8 cellular contexts compared by ENCODE assay signal in the genomic region with DNA sequence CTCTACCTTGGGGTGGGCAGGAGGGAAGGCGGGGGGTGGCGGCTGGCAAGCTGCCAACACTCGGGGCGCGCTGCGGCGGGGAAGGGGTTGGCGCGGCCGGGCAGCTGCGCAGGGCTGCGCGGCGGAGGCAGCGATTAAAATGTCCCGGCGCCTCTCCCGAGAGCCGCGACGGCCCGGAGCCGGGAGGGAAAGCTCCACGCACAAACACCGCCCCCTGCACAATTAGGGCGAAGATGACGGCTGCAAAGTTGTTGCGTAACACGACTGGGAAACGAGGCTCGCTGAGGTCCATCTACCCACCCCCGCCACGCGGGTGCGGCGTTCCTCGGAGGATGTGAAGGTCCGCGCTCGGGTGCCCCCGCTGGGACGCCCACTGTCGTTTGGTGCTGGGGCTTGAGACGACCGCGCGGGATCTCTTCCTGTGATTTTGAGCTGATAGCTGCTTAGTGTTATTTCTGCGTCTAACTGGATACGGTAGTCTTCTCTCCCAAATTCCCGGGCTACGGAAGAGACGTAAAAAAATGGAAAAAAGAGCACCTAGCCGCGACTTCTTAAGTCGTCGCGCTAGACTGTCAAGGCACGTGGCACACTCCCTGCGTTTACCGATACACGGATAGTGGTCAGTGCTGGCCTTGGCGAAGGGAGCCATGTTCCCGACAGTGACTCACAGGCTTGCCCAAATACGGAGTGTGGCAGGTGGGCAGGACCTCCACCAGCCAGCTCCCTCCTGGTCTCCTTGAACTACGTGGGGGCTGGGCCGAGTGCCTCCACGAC. TPM values are rescaled to one million over a fixed set of nuclear protein-coding genes. Genes with fewer than 3 reads are reported as not detected.
DNase-seq lines count a peak whose midpoint lies in the region; ATAC-seq and TF ChIP-seq lines count a peak whose summit lies in the region.

No MANE protein-coding gene starts in this region.

- intact Hi-C loops in activated CD4-positive, alpha-beta T cell treated with anti-CD3 and anti-CD28 coated beads for 36 hours (cut with DNase I, micrococcal nuclease), result loop anchor here (1.0 to 10.0 kb wide), 6 partner anchors 162 to 2002 kb away; no protein-coding TSS in a partner anchor
- intact Hi-C loops in colonic mucosa (cut with DNase I), result loop anchor here (5.0 kb wide), 1 partner anchor 232 kb away; no protein-coding TSS in a partner anchor

- no peak for TF ChIP-seq CTCF in NB4 (IDR thresholded peaks at IDR 0.05; ENCODE audit: low read depth, low read length)
- TF ChIP-seq CTCF in colonic mucosa (IDR thresholded peaks at IDR 0.05), result no peak

- no peaks in the 10 kb centered on the region for H3K9me3 ChIP-seq in CD4-positive, CD25-positive, alpha-beta regulatory T cell (ENCODE audit: control insufficient read depth in 2 of 2, low read length in 2 of 2)
- H3K9me3 ChIP-seq in colonic mucosa, result no peaks in the 10 kb centered on the region

- peaks cover 0 to 12% (median 0%) of the 10 kb centered on the region in 7 donors for H3K9me3 Mint-ChIP-seq in CD4-positive, CD25-positive, alpha-beta regulatory T cell
- no peaks in the 10 kb centered on the region for H3K9me3 Mint-ChIP-seq in activated CD4-positive, alpha-beta T cell treated with anti-CD3 and anti-CD28 coated beads for 36 hours (ENCODE audit: low read depth)

- peaks cover 17 to 43% (median 32%) of the 10 kb centered on the region in 4 donors for H3K4me1 Mint-ChIP-seq in CD4-positive, CD25-positive, alpha-beta regulatory T cell
- H3K4me1 Mint-ChIP-seq in activated CD4-positive, alpha-beta T cell treated with anti-CD3 and anti-CD28 coated beads for 36 hours, result peaks cover 48% of the 10 kb centered on the region

- DNase-seq in CD4-positive, CD25-positive, alpha-beta regulatory T cell, result peak; percentile 27 to 46 (median 37)
- DNase-seq in NB4 (ENCODE audit: low read depth) (peak; percentile 77), colonic mucosa (peak; percentile 81), kidney tubule cell (ENCODE audit: low spot score) (peak; percentile 69)
- peak; percentile 90 for DNase-seq in activated CD4-positive, alpha-beta T cell treated with anti-CD3 and anti-CD28 coated beads for 36 hours
- DNase-seq in stimulated activated CD4-positive, alpha-beta T cell treated with anti-CD3 and anti-CD28 coated beads, Interleukin-15, amount 100 ng/mL, for 24 hours, result peak; percentile 80

- no peak overlapping the region for H3K27ac ChIP-seq in CD4-positive, CD25-positive, alpha-beta regulatory T cell (ENCODE audit: insufficient read depth, low read length, poor library complexity, severe bottlenecking)
- H3K27ac ChIP-seq in colonic mucosa, result peak overlapping the region; percentile 92

- CTCF ChIA-PET in activated CD4-positive, alpha-beta T cell treated with anti-CD3 and anti-CD28 coated beads for 36 hours (lab: Charles Lee), result interaction anchor here (0.6 to 2.9 kb wide), 10 partner anchors 9 to 1546 kb away, joined by 3 to 14 read pairs (median 3); no protein-coding TSS in a partner anchor

- peaks cover 75% of the 10 kb centered on the region for H3K27me3 Mint-ChIP-seq in CD4-positive, CD25-positive, alpha-beta regulatory T cell
- peaks cover 3% of the 10 kb centered on the region for H3K27me3 Mint-ChIP-seq in activated CD4-positive, alpha-beta T cell treated with anti-CD3 and anti-CD28 coated beads for 36 hours

- POLR2A ChIA-PET in activated CD4-positive, alpha-beta T cell treated with anti-CD3 and anti-CD28 coated beads for 36 hours (lab: Charles Lee), result interaction anchor here (0.6 to 3.4 kb wide), 14 partner anchors 9 to 509 kb away, joined by 3 to 24 read pairs (median 4); partner anchors contain the start of gene AUH

- H3K36me3 ChIP-seq in CD4-positive, CD25-positive, alpha-beta regulatory T cell (ENCODE audit: control insufficient read depth, insufficient read depth, low read length), result no peaks in the 10 kb centered on the region
- H3K36me3 ChIP-seq in colonic mucosa, result no peaks in the 10 kb centered on the region

- H3K27ac Mint-ChIP-seq in CD4-positive, CD25-positive, alpha-beta regulatory T cell, result peak overlapping the region; percentile 7 to 70 (median 21)
- H3K27ac Mint-ChIP-seq in activated CD4-positive, alpha-beta T cell treated with anti-CD3 and anti-CD28 coated beads for 36 hours, result peak overlapping the region; percentile 95

- H3K27me3 ChIP-seq in CD4-positive, CD25-positive, alpha-beta regulatory T cell (ENCODE audit: control insufficient read depth, insufficient read depth, low read length), result peaks cover 32% of the 10 kb centered on the region
- no peaks in the 10 kb centered on the region for H3K27me3 ChIP-seq in colonic mucosa

- ATAC-seq in CD4-positive, CD25-positive, alpha-beta regulatory T cell (ENCODE audit: low read depth in 2 of 2), result no peak
- ATAC-seq in GM21423 (IDR thresholded peaks at IDR 0.05; ENCODE audit: unreplicated experiment) (peak; percentile 11), HG02973 (IDR thresholded peaks at IDR 0.05; ENCODE audit: unreplicated experiment) (no peak)
- peak; percentile 35 for ATAC-seq in activated CD4-positive, alpha-beta T cell treated with anti-CD3 and anti-CD28 coated beads for 36 hours

- peaks cover 36% of the 10 kb centered on the region for H3K4me1 ChIP-seq in CD4-positive, CD25-positive, alpha-beta regulatory T cell (ENCODE audit: control insufficient read depth, insufficient read depth, low read length, poor library complexity, severe bottlenecking)
- H3K4me1 ChIP-seq in colonic mucosa, result peaks cover under 1% of the 10 kb centered on the region

- H3K9ac ChIP-seq in colonic mucosa (ENCODE audit: low read depth in 2 of 2, low read length in 2 of 2), result peak overlapping the region; percentile 74 to 93

- peak overlapping the region; percentile 58 for H3K4me3 ChIP-seq in CD4-positive, CD25-positive, alpha-beta regulatory T cell (ENCODE audit: low read depth, low read length)
- H3K4me3 ChIP-seq in NB4 (ENCODE audit: low read depth, low read length), result peak overlapping the region; percentile 52
- H3K4me3 ChIP-seq in colonic mucosa, result peak overlapping the region; percentile 63

- H3K36me3 Mint-ChIP-seq in CD4-positive, CD25-positive, alpha-beta regulatory T cell, result no peaks in the 10 kb centered on the region
- peaks cover 28% of the 10 kb centered on the region for H3K36me3 Mint-ChIP-seq in activated CD4-positive, alpha-beta T cell treated with anti-CD3 and anti-CD28 coated beads for 36 hours (ENCODE audit: low read depth)

- no peak for TF ChIP-seq POLR2A in NB4 (IDR thresholded peaks at IDR 0.05; ENCODE audit: extremely low read depth, insufficient read length)

- peak overlapping the region; percentile 83 to 95 (median 88) for H3K4me3 Mint-ChIP-seq in CD4-positive, CD25-positive, alpha-beta regulatory T cell
- peak overlapping the region; percentile 78 for H3K4me3 Mint-ChIP-seq in activated CD4-positive, alpha-beta T cell treated with anti-CD3 and anti-CD28 coated beads for 36 hours

RNA-seq across cellular contexts. Expression of gene NFIL3, which starts 1.0 kb away (rescaled TPM):
- total RNA-seq in CD4-positive, CD25-positive, alpha-beta regulatory T cell, result 8.2 TPM
- polyA plus RNA-seq in CD4-positive, CD25-positive, alpha-beta regulatory T cell, result 1 to 10 TPM in 3 of 4 donors, under 1 TPM in 1; 0.55 to 3.2 (median 1.1) TPM
- 100 to 1,000 TPM; 120 to 122 TPM for total RNA-seq in activated CD4-positive, alpha-beta T cell treated with anti-CD3 and anti-CD28 coated beads for 36 hours
- total RNA-seq in colonic mucosa, result 10 to 100 TPM; 13.7 to 32.5 TPM

Comparison
In these comparisons a context has a peak if more than half of its experiments do, and no peak if none do; other contexts are left out.
1. ATAC-seq: peak in GM21423 (single experiment) and activated CD4-positive, alpha-beta T cell treated with anti-CD3 and anti-CD28 coated beads for 36 hours (single experiment); none in CD4-positive, CD25-positive, alpha-beta regulatory T cell (0 of 2) and HG02973 (single experiment).
2. DNase-seq: peak in every context shown above with its lines; median percentile 90 in activated CD4-positive, alpha-beta T cell treated with anti-CD3 and anti-CD28 coated beads for 36 hours; 81 in colonic mucosa; 80 in stimulated activated CD4-positive, alpha-beta T cell treated with anti-CD3 and anti-CD28 coated beads, Interleukin-15, amount 100 ng/mL, for 24 hours; 77 in NB4; 69 in kidney tubule cell; 37 in CD4-positive, CD25-positive, alpha-beta regulatory T cell.
3. Peak in every context shown above with its lines, with median percentiles within 50 percentile points of each other: H3K4me3 ChIP-seq.